ENCODE assay signal across 19 cellular contexts in genomic region chr10:46305986-46306385, GRCh38. TPM values are rescaled to one million over a fixed set of nuclear protein-coding genes. Genes with fewer than 3 reads are reported as not detected.
DNase-seq lines count a peak whose midpoint lies in the region; ATAC-seq and TF ChIP-seq lines count a peak whose summit lies in the region.
"Had no signal": no experiment of that assay in that cellular context is flagged by ENCODE, and none has a peak within 500 bp of the region (broad histone marks: within the 10 kb centered on the region; RNA-seq: fewer than 3 reads in every experiment).

No MANE protein-coding gene starts in this region.

- no peak overlapping the region for H3K4me2 ChIP-seq in parathyroid adenoma (ENCODE audit: low read length)
- H3K4me2 ChIP-seq: BLaER1 had no signal

- DNase-seq in breast epithelium (ENCODE audit: low spot score in 2 of 2) (no peak), MCF 10A (ENCODE audit: unreplicated experiment) (no peak), islet precursor cell (peak; percentile 21), osteocyte (ENCODE audit: extremely low spot score, unreplicated experiment) (no peak)
- DNase-seq: 8988T; CD4-positive, alpha-beta memory T cell; DMS153; DMS79 treated with DMSO at 0.1 percent for 48 hours; GF-D8; GM23248; HCEC 1CT had no signal

- H3K36me3 Mint-ChIP-seq in MCF 10A (ENCODE audit: insufficient read depth, unreplicated experiment), result no peaks in the 10 kb centered on the region
- no peaks in the 10 kb centered on the region for H3K36me3 Mint-ChIP-seq in osteocyte (ENCODE audit: unreplicated experiment)
- H3K36me3 Mint-ChIP-seq: CD14-positive monocyte; CD4-positive, alpha-beta memory T cell had no signal

- H3K36me3 ChIP-seq in breast epithelium (no peaks in the 10 kb centered on the region), parathyroid adenoma (ENCODE audit: control insufficient read depth, insufficient read depth, low read length) (no peaks in the 10 kb centered on the region)
- H3K36me3 ChIP-seq: BLaER1 had no signal

- H3K27ac ChIP-seq in breast epithelium (peak overlapping the region; percentile 36 to 51), parathyroid adenoma (peak overlapping the region; percentile 57)
- H3K27ac ChIP-seq: BLaER1, GM23248, HL-60 had no signal

- H3K4me1 ChIP-seq in breast epithelium, result peaks cover 0 to 5% of the 10 kb centered on the region in 2 donors
- peaks cover 48% of the 10 kb centered on the region for H3K4me1 ChIP-seq in parathyroid adenoma

- H3K4me1 Mint-ChIP-seq in MCF 10A (ENCODE audit: insufficient read depth, unreplicated experiment), result peaks cover 17% of the 10 kb centered on the region
- no peaks in the 10 kb centered on the region for H3K4me1 Mint-ChIP-seq in osteocyte (ENCODE audit: unreplicated experiment)
- H3K4me1 Mint-ChIP-seq: CD4-positive, alpha-beta memory T cell had no signal

- H3K9ac ChIP-seq in parathyroid adenoma, result peak overlapping the region; percentile 14
- H3K9ac ChIP-seq: BLaER1, GM23248 had no signal

- BruUV-seq in MCF 10A (replicated peaks; lab: Mats Ljungman, UMichigan), result no TSS peak

- peak overlapping the region; percentile 13 for H2AFZ ChIP-seq in parathyroid adenoma
- H2AFZ ChIP-seq: GM23248 had no signal

- CTCF ChIA-PET in MCF 10A (lab: Yijun Ruan, JAX), result interaction anchor here (0.8 kb wide), 1 partner anchor 1281 kb away, joined by 3 read pairs; no protein-coding TSS in a partner anchor

- H3K9me3 Mint-ChIP-seq in MCF 10A (ENCODE audit: unreplicated experiment) (no peaks in the 10 kb centered on the region), osteocyte (ENCODE audit: unreplicated experiment) (no peaks in the 10 kb centered on the region)
- H3K9me3 Mint-ChIP-seq: CD14-positive monocyte; CD4-positive, alpha-beta memory T cell had no signal

- ATAC-seq in HG02610 (IDR thresholded peaks at IDR 0.05; ENCODE audit: unreplicated experiment), result no peak
- no peak for ATAC-seq in GM19397 (IDR thresholded peaks at IDR 0.05; ENCODE audit: unreplicated experiment)

- intact Hi-C loops in breast epithelium (cut with DNase I; ENCODE audit: low total_unique reads) (no loop called here), MCF 10A (cut with micrococcal nuclease) (no loop called here)

- H3K27me3 Mint-ChIP-seq in MCF 10A (ENCODE audit: insufficient read depth, unreplicated experiment), result no peaks in the 10 kb centered on the region
- peaks cover 11% of the 10 kb centered on the region for H3K27me3 Mint-ChIP-seq in osteocyte (ENCODE audit: unreplicated experiment)

- POLR2A ChIA-PET in MCF 10A (lab: Yijun Ruan, JAX), result no interaction called here

- H3K4me3 Mint-ChIP-seq in MCF 10A (ENCODE audit: unreplicated experiment) (no peak overlapping the region), osteocyte (ENCODE audit: unreplicated experiment) (no peak overlapping the region)
- H3K4me3 Mint-ChIP-seq: CD14-positive monocyte; CD4-positive, alpha-beta memory T cell had no signal

- no peak for TF ChIP-seq CTCF in breast epithelium (IDR thresholded peaks at IDR 0.05)
- no peak for TF ChIP-seq CTCF in MCF 10A (IDR thresholded peaks at IDR 0.05; ENCODE audit: unreplicated experiment)
- no peak for TF ChIP-seq CTCF in parathyroid adenoma (IDR thresholded peaks at IDR 0.05)
- TF ChIP-seq CTCF in osteocyte (IDR thresholded peaks at IDR 0.05), result no peak

- no peaks in the 10 kb centered on the region for H3K27me3 ChIP-seq in breast epithelium
- H3K27me3 ChIP-seq in parathyroid adenoma (ENCODE audit: control insufficient read depth, insufficient read depth, low read length), result no peaks in the 10 kb centered on the region
- H3K27me3 ChIP-seq: BLaER1 had no signal

- H3K4me3 ChIP-seq in breast epithelium (no peak overlapping the region), parathyroid adenoma (ENCODE audit: low read depth, low read length) (no peak overlapping the region)
- H3K4me3 ChIP-seq: BLaER1, GM23248 had no signal

- H3K9me3 ChIP-seq in breast epithelium (no peaks in the 10 kb centered on the region), parathyroid adenoma (ENCODE audit: control insufficient read depth, low read length) (no peaks in the 10 kb centered on the region)
- H3K9me3 ChIP-seq: BLaER1 had no signal

- TF ChIP-seq POLR2A in breast epithelium (IDR thresholded peaks at IDR 0.05), result no peak

- H3K79me2 ChIP-seq in parathyroid adenoma, result no peaks in the 10 kb centered on the region

- H3K27ac Mint-ChIP-seq in MCF 10A (ENCODE audit: low read depth, unreplicated experiment), result no peak overlapping the region
- H3K27ac Mint-ChIP-seq in osteocyte (ENCODE audit: unreplicated experiment), result no peak overlapping the region

RNA-seq across cellular contexts. Expression of gene ANTXRL, which starts 19.2 kb away (rescaled TPM):
- total RNA-seq in breast epithelium (under 1 TPM in 1 of 3 donors, not detected in 2; 0.15 TPM), MCF 10A (2022) (not detected in 2 replicates), osteocyte (not detected in 2 replicates)
- total RNA-seq: A673; CD4-positive, alpha-beta memory T cell; GM23248; H4 had no signal
